ENCODE assay signal across 8 cellular contexts in genomic region chr15:76905855-76906254, GRCh38. TPM values are rescaled to one million over a fixed set of nuclear protein-coding genes. Genes with fewer than 3 reads are reported as not detected.
DNase-seq lines count a peak whose midpoint lies in the region; ATAC-seq and TF ChIP-seq lines count a peak whose summit lies in the region.

No MANE protein-coding gene starts in this region.

- H3K79me2 ChIP-seq in PC-3 (ENCODE audit: low read length): peaks cover 19% of the 10 kb centered on the region; the same call in 1 of the 2 replicates

- TF ChIP-seq CTCF in PC-3 (conservative IDR thresholded peaks at IDR 0.05; ENCODE audit: low read depth, low read length) (no peak), epithelial cell of proximal tubule (conservative IDR thresholded peaks at IDR 0.05; ENCODE audit: low read depth, low read length) (no peak), ovary (IDR thresholded peaks at IDR 0.05) (no peak)

- peak overlapping the region; percentile 60 for H3K27ac ChIP-seq in CD8-positive, alpha-beta memory T cell (ENCODE audit: low read depth, low read length)
- H3K27ac ChIP-seq in PC-3 (ENCODE audit: low read length) (no peak overlapping the region), ovary (peak overlapping the region in 1 of 2 donors; percentile 91)

- peak overlapping the region; percentile 98 for H2AFZ ChIP-seq in PC-3 (ENCODE audit: low read length)

- TF ChIP-seq EP300 in ovary (IDR thresholded peaks at IDR 0.05): no peak

- in situ Hi-C loops in G401 (cut with HindIII; ENCODE audit: low sequenced_read_pairs): no loop called here

- peak overlapping the region; percentile 81; the same call in 1 of the 2 replicates for H3K9ac ChIP-seq in PC-3 (ENCODE audit: low read length)

- 6 to 12% (median 11%) methylated on average over 9 of the region's 9 CpGs for WGBS in ovary, 3 donors

- H3K9me3 ChIP-seq in CD8-positive, alpha-beta memory T cell (ENCODE audit: low read length): no peaks in the 10 kb centered on the region
- H3K9me3 ChIP-seq in PC-3 (ENCODE audit: low read length): no peaks in the 10 kb centered on the region
- H3K9me3 ChIP-seq in ovary: no peaks in the 10 kb centered on the region

- peak overlapping the region; percentile 91 to 99 (median 97) for H3K27ac Mint-ChIP-seq in CD8-positive, alpha-beta memory T cell

- intact Hi-C loops in PC-3 (cut with micrococcal nuclease) (loop anchor here (2.0 kb wide), 1 partner anchor 25 kb away; the partner anchor contains the start of gene RCN2), ovary (cut with DNase I) (no loop called here)

- H3K36me3 Mint-ChIP-seq in CD8-positive, alpha-beta memory T cell: peaks cover 0 to 9% (median 0%) of the 10 kb centered on the region in 3 donors

- peaks cover 24% of the 10 kb centered on the region for H3K4me1 ChIP-seq in CD8-positive, alpha-beta memory T cell (ENCODE audit: insufficient read depth, low read length)
- H3K4me1 ChIP-seq in PC-3 (ENCODE audit: insufficient read depth, low read length) (peaks cover 12% of the 10 kb centered on the region; the same call in 1 of the 2 replicates), ovary (ENCODE audit: insufficient read depth) (peaks cover 3% of the 10 kb centered on the region)

- no peaks in the 10 kb centered on the region for H3F3A ChIP-seq in PC-3 (ENCODE audit: low read length, unreplicated experiment)

- H3K9me3 Mint-ChIP-seq in CD8-positive, alpha-beta memory T cell: no peaks in the 10 kb centered on the region

- no peaks in the 10 kb centered on the region for H4K20me1 ChIP-seq in PC-3 (ENCODE audit: low read length)

- no peaks in the 10 kb centered on the region for H3K9me2 ChIP-seq in PC-3 (replicated peaks; ENCODE audit: low read length)

- peak overlapping the region; percentile 97 for H3K4me2 ChIP-seq in PC-3 (ENCODE audit: low read length)

- ATAC-seq in PC-3: no peak

- peak overlapping the region; percentile 86 for H3K4me3 ChIP-seq in CD8-positive, alpha-beta memory T cell (ENCODE audit: low read length)
- H3K4me3 ChIP-seq in PC-3 (ENCODE audit: low read length) (peak overlapping the region; percentile 93), epithelial cell of proximal tubule (ENCODE audit: low read depth, low read length) (peak overlapping the region; percentile 85), ovary (peak overlapping the region; percentile 75)

- peak overlapping the region; percentile 84 to 97 (median 94) for H3K4me3 Mint-ChIP-seq in CD8-positive, alpha-beta memory T cell

- TF ChIP-seq POLR2A in ovary (IDR thresholded peaks at IDR 0.05): no peak

- DNase-seq in CD8-positive, alpha-beta memory T cell: no peak
- DNase-seq in PC-3 (no peak), epithelial cell of proximal tubule (ENCODE audit: low read depth) (no peak), ovary (peak in 3 of 5 donors; percentile 22 to 41 (median 30)), NCI-H748 treated with DMSO at 0.1 percent for 48 hours (lab: John Stamatoyannopoulos, UW) (no peak), NCI-H1694 (lab: John Stamatoyannopoulos, UW) (no peak), G401 (ENCODE audit: low spot score) (no peak), cortex of kidney (lab: John Stamatoyannopoulos, UW) (no peak)

- POLR2A ChIA-PET in CD8-positive, alpha-beta memory T cell (lab: Charles Lee): interaction anchor here (1.4 to 1.9 kb wide), 2 partner anchors 25 to 89 kb away, joined by 4 to 14 read pairs; partner anchors contain the start of genes PSTPIP1 and RCN2
- POLR2A ChIA-PET in PC-3 (lab: Charles Lee; ENCODE audit: unreplicated experiment): no interaction called here

- H3K4me1 Mint-ChIP-seq in CD8-positive, alpha-beta memory T cell: peaks cover 32 to 35% (median 33%) of the 10 kb centered on the region in 3 donors

- CTCF ChIA-PET in CD8-positive, alpha-beta memory T cell (lab: Charles Lee): interaction anchor here (0.8 to 0.9 kb wide), 2 partner anchors 26 to 118 kb away, joined by 3 to 4 read pairs; partner anchors contain the start of gene RCN2
- CTCF ChIA-PET in PC-3 (lab: Charles Lee): no interaction called here

- no peaks in the 10 kb centered on the region for H3K36me3 ChIP-seq in CD8-positive, alpha-beta memory T cell (ENCODE audit: insufficient read depth, low read length)
- H3K36me3 ChIP-seq in PC-3 (ENCODE audit: low read depth, low read length) (no peaks in the 10 kb centered on the region), ovary (no peaks in the 10 kb centered on the region)

- no TSS peak for BruUV-seq in PC-3 (replicated peaks; lab: Mats Ljungman, UMichigan)

- H3K27me3 Mint-ChIP-seq in CD8-positive, alpha-beta memory T cell: peaks cover 0 to 4% of the 10 kb centered on the region in 2 donors

- no peaks in the 10 kb centered on the region for H3K27me3 ChIP-seq in CD8-positive, alpha-beta memory T cell (ENCODE audit: insufficient read depth, low read length, poor library complexity, severe bottlenecking)
- H3K27me3 ChIP-seq in PC-3 (ENCODE audit: low read length): no peaks in the 10 kb centered on the region
- no peaks in the 10 kb centered on the region for H3K27me3 ChIP-seq in ovary

RNA-seq across cellular contexts. Expression of gene SCAPER, which starts 0.7 kb away (rescaled TPM):
- 10 to 100 TPM; 15.5 to 16.0 TPM for total RNA-seq in CD8-positive, alpha-beta memory T cell
- polyA plus RNA-seq in CD8-positive, alpha-beta memory T cell: 26.6 TPM
- total RNA-seq in PC-3 (2014; rRNA removed): 3.6 and 6.0 TPM in 2 replicates
- total RNA-seq in epithelial cell of proximal tubule: 5.4 and 13.3 TPM in 2 replicates
- 10 to 100 TPM; 21.7 to 45.8 (median 29.3) TPM for total RNA-seq in ovary
- 10 to 100 TPM; 13.7 to 23.8 TPM for polyA plus RNA-seq in ovary
- 3.6 and 4.6 TPM in 2 replicates for total RNA-seq in G401 (2014; rRNA removed; shearing (Covaris generic))

RNA-seq across cellular contexts. Expression of gene RCN2, which starts 25.7 kb away (rescaled TPM):
- 10 to 100 TPM; 35.9 to 37.1 TPM for total RNA-seq in CD8-positive, alpha-beta memory T cell
- 54.2 TPM for polyA plus RNA-seq in CD8-positive, alpha-beta memory T cell
- total RNA-seq in PC-3 (2014; rRNA removed) (73.3 and 82.7 TPM in 2 replicates), epithelial cell of proximal tubule (82.2 and 90.1 TPM in 2 replicates), ovary (10 to 100 TPM; 31.7 to 58.2 (median 38.3) TPM)
- polyA plus RNA-seq in ovary: 10 to 100 TPM; 51.3 to 69.2 TPM
- 166 and 180 TPM in 2 replicates for total RNA-seq in G401 (2014; rRNA removed; shearing (Covaris generic))

Comparison
In these comparisons a context has a peak if more than half of its experiments do, and no peak if none do; other contexts are left out.
1. DNase-seq: peak in ovary (3 of 5); none in CD8-positive, alpha-beta memory T cell (0 of 5), PC-3 (single experiment), epithelial cell of proximal tubule (single experiment), NCI-H748 treated with DMSO at 0.1 percent for 48 hours (single experiment), NCI-H1694 (single experiment), G401 (single experiment) and cortex of kidney (single experiment).
2. Peak in every context shown above with its lines, with median percentiles within 50 percentile points of each other: H3K4me3 ChIP-seq.